ENCODE assay signal across 2 cellular contexts in the genomic region with DNA sequence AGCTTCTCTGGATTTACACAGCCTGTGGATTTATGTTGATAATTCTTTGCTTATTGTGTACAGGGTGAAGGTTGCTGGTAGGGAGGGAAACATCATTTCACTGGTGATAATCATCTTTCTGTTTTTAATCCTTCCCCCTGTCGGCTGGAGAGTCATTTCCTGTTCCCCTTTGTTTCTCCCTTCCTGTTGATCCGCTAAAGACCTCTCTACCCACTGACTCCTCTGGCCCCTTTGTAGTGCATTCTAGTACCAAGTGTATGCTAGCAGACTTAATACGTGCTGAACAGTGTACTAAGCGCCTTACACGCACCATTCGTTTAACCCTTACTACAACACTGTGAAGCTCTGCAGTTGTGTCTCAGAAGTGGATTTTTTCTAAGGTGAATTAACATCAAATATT.
TF ChIP-seq lines count a peak whose summit lies in the region.

No MANE protein-coding gene starts in this region.

TF ChIP-seq in H1, 55 proteins besides CTCF, POLR2A, EP300 and RAD21:
- TF ChIP-seq NANOG (IDR thresholded peaks at IDR 0.05; ENCODE audit: insufficient read depth, low read depth, low read length, poor library complexity, severe bottlenecking): no peak
- TF ChIP-seq RNF2 (IDR thresholded peaks at IDR 0.05; ENCODE audit: borderline replicate concordance, low read depth, low read length, missing control alignments, poor library complexity, severe bottlenecking): no peak
- TF ChIP-seq CBX5 (IDR thresholded peaks at IDR 0.05; ENCODE audit: low read depth, low read length): no peak
- no peak for TF ChIP-seq NRF1 (IDR thresholded peaks at IDR 0.05; ENCODE audit: low read depth, low read length)
- TF ChIP-seq FOSL1 (IDR thresholded peaks at IDR 0.05; ENCODE audit: insufficient read depth, low read depth, low read length): no peak
- TF ChIP-seq POLR2AphosphoS5 (IDR thresholded peaks at IDR 0.05; ENCODE audit: low read depth, low read length): no peak
- no peak for TF ChIP-seq POU5F1 (IDR thresholded peaks at IDR 0.05; ENCODE audit: low read depth, low read length)
- TF ChIP-seq TEAD4 (IDR thresholded peaks at IDR 0.05; ENCODE audit: low read depth, low read length): no peak
- no peak for TF ChIP-seq ZNF274 (IDR thresholded peaks at IDR 0.05; ENCODE audit: borderline replicate concordance, extremely low read depth, low read length)
- TF ChIP-seq ASH2L (IDR thresholded peaks at IDR 0.05; ENCODE audit: low read length): no peak
- no peak for TF ChIP-seq CHD2 (IDR thresholded peaks at IDR 0.05; ENCODE audit: low read length)
- no peak for TF ChIP-seq KDM4A (IDR thresholded peaks at IDR 0.05; ENCODE audit: low read depth, low read length, severe bottlenecking)
- no peak for TF ChIP-seq KDM5A (IDR thresholded peaks at IDR 0.05; ENCODE audit: low read length)

TF ChIP-seq in liver, 16 proteins besides CTCF, POLR2A, EP300 and RAD21:
- TF ChIP-seq HNF4G (IDR thresholded peaks at IDR 0.05) (no peak), NR2F2 (IDR thresholded peaks at IDR 0.05) (peak; percentile 70), YY1 (IDR thresholded peaks at IDR 0.05) (no peak), FOXA1 (IDR thresholded peaks at IDR 0.05) (no peak), RXRA (IDR thresholded peaks at IDR 0.05) (peak in 1 of 2 donors; percentile 45), MAX (IDR thresholded peaks at IDR 0.05) (no peak), JUND (IDR thresholded peaks at IDR 0.05) (no peak), ZBTB33 (IDR thresholded peaks at IDR 0.05) (no peak), SP1 (IDR thresholded peaks at IDR 0.05) (peak; percentile 24), REST (IDR thresholded peaks at IDR 0.05) (no peak), GABPA (IDR thresholded peaks at IDR 0.05 in 1 of 2, conservative IDR thresholded peaks at IDR 0.05 in 1 of 2) (no peak), EGR1 (IDR thresholded peaks at IDR 0.05; ENCODE audit: low read depth in 2 of 2) (no peak), HNF4A (conservative IDR thresholded peaks at IDR 0.05) (no peak)
